ENCODE assay signal across 11 cellular contexts in the genomic region with DNA sequence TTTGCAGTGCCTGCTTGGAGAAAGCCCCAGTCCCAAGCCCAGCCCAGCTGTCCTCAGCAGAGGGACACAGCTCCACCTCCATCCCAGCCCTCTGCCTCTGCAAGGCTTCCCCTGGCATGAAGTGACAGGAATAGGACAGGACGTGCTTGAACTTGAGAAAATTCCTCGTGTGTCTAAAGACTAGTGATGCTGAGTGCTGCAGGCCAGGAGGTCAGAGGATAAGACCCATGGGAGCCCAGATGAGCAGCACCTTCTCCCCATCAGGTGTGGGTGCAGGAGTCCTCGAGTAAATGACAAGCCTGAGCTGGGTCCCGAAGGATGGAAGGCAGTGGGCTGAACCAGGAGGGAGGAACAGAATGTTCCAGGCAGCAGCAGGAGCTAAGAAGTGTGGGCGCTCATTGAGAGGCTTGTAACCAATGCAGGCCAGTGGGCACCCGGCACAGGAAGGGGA.
"Had no signal": no experiment of that assay in that cellular context is flagged by ENCODE, and none has a peak within 500 bp of the region (broad histone marks: within the 10 kb centered on the region; RNA-seq: fewer than 3 reads in every experiment).

No MANE protein-coding gene starts in this region.

- H3K27ac Mint-ChIP-seq: activated naive CD8-positive, alpha-beta T cell treated with anti-CD3 and anti-CD28 coated beads, Interleukin-2, amount 10 ng/mL, durations not matched to agents 7 days and 5 days; endodermal cell had no signal

- H3K9me3 ChIP-seq: left ventricle myocardium inferior, transverse colon had no signal

- H3K27ac ChIP-seq: left ventricle myocardium inferior, skin epidermis, transverse colon, VCaP had no signal

- H3K9me3 Mint-ChIP-seq: activated naive CD8-positive, alpha-beta T cell treated with anti-CD3 and anti-CD28 coated beads, Interleukin-2, amount 10 ng/mL, durations not matched to agents 7 days and 5 days had no signal

- H3K27me3 ChIP-seq: transverse colon had no signal

- H3K4me1 ChIP-seq: left ventricle myocardium inferior, transverse colon had no signal

- H3K36me3 ChIP-seq: left ventricle myocardium inferior, transverse colon had no signal

- H3K36me3 Mint-ChIP-seq: activated naive CD8-positive, alpha-beta T cell treated with anti-CD3 and anti-CD28 coated beads, Interleukin-2, amount 10 ng/mL, durations not matched to agents 7 days and 5 days had no signal

- H3K4me3 ChIP-seq: left ventricle myocardium inferior, skin epidermis, transverse colon had no signal

- H3K4me1 Mint-ChIP-seq: activated naive CD8-positive, alpha-beta T cell treated with anti-CD3 and anti-CD28 coated beads, Interleukin-2, amount 10 ng/mL, durations not matched to agents 7 days and 5 days; endodermal cell had no signal

- DNase-seq: activated CD4-positive, alpha-beta T cell treated with anti-CD3 and anti-CD28 coated beads for 4 hours; activated effector memory CD4-positive, alpha-beta T cell treated with Interleukin-2 at 50 U/mL for 16 hours; activated naive CD8-positive, alpha-beta T cell treated with anti-CD3 and anti-CD28 coated beads, Interleukin-2, amount 10 ng/mL, durations not matched to agents 7 days and 5 days; anterior cingulate cortex; endodermal cell; left ventricle myocardium inferior; mesenchymal stem cell; retina; transverse colon had no signal

- H3K4me3 Mint-ChIP-seq: activated naive CD8-positive, alpha-beta T cell treated with anti-CD3 and anti-CD28 coated beads, Interleukin-2, amount 10 ng/mL, durations not matched to agents 7 days and 5 days; endodermal cell had no signal
